35 cellular contexts compared by ENCODE assay signal in genomic region chr2:1374281-1374680, GRCh38. TPM values are rescaled to one million over a fixed set of nuclear protein-coding genes. Genes with fewer than 3 reads are reported as not detected.
"Had no signal": no experiment of that assay in that cellular context is flagged by ENCODE, and none has a peak within 500 bp of the region (broad histone marks: within the 10 kb centered on the region; RNA-seq: fewer than 3 reads in every experiment).

No MANE protein-coding gene starts in this region.

- H3K36me3 ChIP-seq: ascending aorta had no signal

- H3K4me3 Mint-ChIP-seq: activated B cell treated with CpG ODN at 0.5 μM for 24 hours; activated CD4-positive, alpha-beta memory T cell treated with anti-CD3 and anti-CD28 coated beads, Interleukin-2, amount 10 ng/mL, durations not matched to agents 7 days and 5 days; activated CD8-positive, alpha-beta memory T cell treated with anti-CD3 and anti-CD28 coated beads, Interleukin-2, amount 10 ng/mL, durations not matched to agents 7 days and 5 days; activated naive CD8-positive, alpha-beta T cell treated with anti-CD3 and anti-CD28 coated beads for 36 hours; IgD-negative memory B cell had no signal

- DNase-seq: activated B cell treated with CpG ODN at 0.5 μM for 24 hours; activated CD4-positive, alpha-beta memory T cell treated with anti-CD3 and anti-CD28 coated beads, Interleukin-2, amount 10 ng/mL, durations not matched to agents 7 days and 5 days; activated CD4-positive, alpha-beta T cell treated with anti-CD3 and anti-CD28 coated beads for 4 hours; activated CD4-positive, alpha-beta T cell treated with anti-CD3 and anti-CD28 coated beads, Interleukin-2, amount 50 U/mL, for 1 hour; activated CD4-positive, CD25-positive, alpha-beta regulatory T cell treated with anti-CD3 and anti-CD28 coated beads, Interleukin-2, amount 50 U/mL, for 72 hours; activated CD8-positive, alpha-beta memory T cell treated with anti-CD3 and anti-CD28 coated beads for 24 hours; activated CD8-positive, alpha-beta memory T cell treated with anti-CD3 and anti-CD28 coated beads, Interleukin-2, amount 10 ng/mL, durations not matched to agents 7 days and 5 days; activated CD8-positive, alpha-beta memory T cell treated with anti-CD3 and anti-CD28 coated beads, Interleukin-2, amount 50 U/mL, for 48 hours; activated effector memory CD4-positive, alpha-beta T cell treated with Interleukin-2 at 50 U/mL for 16 hours; activated naive CD4-positive, alpha-beta T cell; activated naive CD4-positive, alpha-beta T cell treated with anti-CD3 and anti-CD28 coated beads, Interleukin-2, amount 50 U/mL, for 16 hours; activated naive CD8-positive, alpha-beta T cell treated with anti-CD3 and anti-CD28 coated beads for 36 hours; activated T-cell treated with anti-CD3 and anti-CD28 coated beads, Interleukin-2, amount 50 U/mL, for 48 hours; amygdala; caudate nucleus; Karpas-422; KBM-7; NCI-H1105; NCI-H1417 treated with DMSO at 0.1 percent for 48 hours; NCI-H1694; NCI-H1930; NCI-H2081 treated with DMSO at 0.1 percent for 48 hours; NCI-H524 treated with DMSO at 0.1 percent for 48 hours; SIG-M5; SW 1271; T-helper 1 cell; T-helper 2 cell; T-helper 9 cell had no signal

- H3K4me1 Mint-ChIP-seq: activated CD4-positive, alpha-beta memory T cell treated with anti-CD3 and anti-CD28 coated beads, Interleukin-2, amount 10 ng/mL, durations not matched to agents 7 days and 5 days; activated CD8-positive, alpha-beta memory T cell treated with anti-CD3 and anti-CD28 coated beads, Interleukin-2, amount 10 ng/mL, durations not matched to agents 7 days and 5 days; IgD-negative memory B cell had no signal

- H3K9me3 Mint-ChIP-seq: activated B cell treated with CpG ODN at 0.5 μM for 24 hours; activated CD4-positive, alpha-beta memory T cell treated with anti-CD3 and anti-CD28 coated beads, Interleukin-2, amount 10 ng/mL, durations not matched to agents 7 days and 5 days; activated naive CD8-positive, alpha-beta T cell treated with anti-CD3 and anti-CD28 coated beads for 36 hours; IgD-negative memory B cell had no signal

- H3K27me3 Mint-ChIP-seq: activated B cell treated with CpG ODN at 0.5 μM for 24 hours; activated CD4-positive, alpha-beta memory T cell treated with anti-CD3 and anti-CD28 coated beads, Interleukin-2, amount 10 ng/mL, durations not matched to agents 7 days and 5 days; activated CD8-positive, alpha-beta memory T cell treated with anti-CD3 and anti-CD28 coated beads, Interleukin-2, amount 10 ng/mL, durations not matched to agents 7 days and 5 days; activated naive CD8-positive, alpha-beta T cell treated with anti-CD3 and anti-CD28 coated beads for 36 hours had no signal

- ATAC-seq: activated CD8-positive, alpha-beta memory T cell treated with anti-CD3 and anti-CD28 coated beads, Interleukin-2, amount 10 ng/mL, durations not matched to agents 7 days and 5 days; Panc1 had no signal

- H3K36me3 Mint-ChIP-seq: activated CD8-positive, alpha-beta memory T cell treated with anti-CD3 and anti-CD28 coated beads, Interleukin-2, amount 10 ng/mL, durations not matched to agents 7 days and 5 days; activated naive CD8-positive, alpha-beta T cell treated with anti-CD3 and anti-CD28 coated beads for 36 hours; IgD-negative memory B cell had no signal

- H3K4me3 ChIP-seq: ascending aorta had no signal

- H3K4me1 ChIP-seq: ascending aorta had no signal

- H3K27ac ChIP-seq: ascending aorta, VCaP had no signal

- H3K9me3 ChIP-seq: ascending aorta had no signal

- H3K27me3 ChIP-seq: ascending aorta had no signal

- H3K27ac Mint-ChIP-seq: activated B cell treated with CpG ODN at 0.5 μM for 24 hours; activated CD4-positive, alpha-beta memory T cell treated with anti-CD3 and anti-CD28 coated beads, Interleukin-2, amount 10 ng/mL, durations not matched to agents 7 days and 5 days; activated CD8-positive, alpha-beta memory T cell treated with anti-CD3 and anti-CD28 coated beads, Interleukin-2, amount 10 ng/mL, durations not matched to agents 7 days and 5 days; activated naive CD8-positive, alpha-beta T cell treated with anti-CD3 and anti-CD28 coated beads for 36 hours; IgD-negative memory B cell had no signal

RNA-seq across cellular contexts. Expression of gene TPO, which starts 39.0 kb away (rescaled TPM):
- total RNA-seq: activated B cell treated with CpG ODN at 0.5 μM for 24 hours; activated naive CD8-positive, alpha-beta T cell treated with anti-CD3 and anti-CD28 coated beads for 36 hours; MCF 10A; RPMI7951; SK-MEL-5 had no signal
- polyA plus RNA-seq: IgD-negative memory B cell had no signal
